ENCODE assay signal across 1 cellular context in genomic region chr14:104795468-104795780, GRCh38.
A peak's percentile ranks its signal among the peaks of the same experiment; 100 is the strongest.
TF ChIP-seq lines count a peak whose summit lies in the region.

AKT1 (minus strand) TSS chr14:104795748; CDS start chr14:104792643, 3,105 bp downstream.

TF ChIP-seq in H1, 55 proteins besides CTCF, POLR2A, EP300 and RAD21 (continued from another document):
- TF ChIP-seq CHD7 (IDR thresholded peaks at IDR 0.05; ENCODE audit: insufficient replicate concordance, low read length) = no peak
- no peak for TF ChIP-seq RBBP5 (IDR thresholded peaks at IDR 0.05; ENCODE audit: borderline replicate concordance, low read depth, low read length)
- 0 out of 2 replicates have a peak, but pooled peaks have one; percentile 11 for TF ChIP-seq PHF8 (conservative IDR thresholded peaks at IDR 0.05; ENCODE audit: low read depth, low read length)
- TF ChIP-seq KDM5A (IDR thresholded peaks at IDR 0.05; ENCODE audit: low read length) = no peak
- no peak for TF ChIP-seq SUZ12 (IDR thresholded peaks at IDR 0.05; ENCODE audit: low read length)
TF ChIP-seq in H1: peak in this region for 1.
